Comparison of ENCODE assay signal across 9 cellular contexts in genomic region chr1:1069711-1070676, GRCh38. TPM values are rescaled to one million over a fixed set of nuclear protein-coding genes. Genes with fewer than 3 reads are reported as not detected.
A peak's percentile ranks its signal among the peaks of the same experiment; 100 is the strongest.
DNase-seq lines count a peak whose midpoint lies in the region; ATAC-seq and TF ChIP-seq lines count a peak whose summit lies in the region.
"Had no signal": no experiment of that assay in that cellular context is flagged by ENCODE, and none has a peak within 500 bp of the region (broad histone marks: within the 10 kb centered on the region; RNA-seq: fewer than 3 reads in every experiment).

No MANE protein-coding gene starts in this region.

- H3K4me1 Mint-ChIP-seq in activated naive CD8-positive, alpha-beta T cell (ENCODE audit: low read depth): peaks cover 8% of the 10 kb centered on the region
- H3K4me1 Mint-ChIP-seq in activated naive CD8-positive, alpha-beta T cell treated with anti-CD3 and anti-CD28 coated beads, Interleukin-2, amount 50 U/mL, for 24 hours: peaks cover 12% of the 10 kb centered on the region

- no peak overlapping the region for H3K27ac ChIP-seq in SK-N-SH (ENCODE audit: low read depth in 2 of 2, low read length in 1 of 2)
- H3K27ac ChIP-seq in upper lobe of right lung: no peak overlapping the region

- no peaks in the 10 kb centered on the region for H3K79me2 ChIP-seq in SK-N-SH (ENCODE audit: insufficient read depth)

- TF ChIP-seq CTCF in SK-N-SH (IDR thresholded peaks at IDR 0.05) (no peak), upper lobe of right lung (IDR thresholded peaks at IDR 0.05) (no peak)

- no peak for DNase-seq in activated naive CD8-positive, alpha-beta T cell treated with anti-CD3 and anti-CD28 coated beads, Interleukin-2, amount 50 U/mL, for 24 hours
- no peak for DNase-seq in SK-N-SH
- no peak for DNase-seq in upper lobe of right lung
- no peak for DNase-seq in NCI-H345 treated with DMSO at 0.1 percent for 48 hours (lab: John Stamatoyannopoulos, UW; ENCODE audit: unreplicated experiment)
- DNase-seq in NCI-H524 treated with DMSO at 0.1 percent for 48 hours (lab: John Stamatoyannopoulos, UW): no peak
- DNase-seq in midbrain (lab: John Stamatoyannopoulos, UW): no peak

- CTCF ChIA-PET in SK-N-SH (lab: Yijun Ruan, JAX): interaction anchor here (2.4 to 15.4 kb wide), 4 partner anchors 10 to 87 kb away, joined by 11 to 216 read pairs (median 14); partner anchors contain the start of gene PERM1

- H3K9me3 ChIP-seq in SK-N-SH: no peaks in the 10 kb centered on the region
- no peaks in the 10 kb centered on the region for H3K9me3 ChIP-seq in iPS-15b (ENCODE audit: control insufficient read depth, insufficient read depth, low read length)
- no peaks in the 10 kb centered on the region for H3K9me3 ChIP-seq in upper lobe of right lung

- H3K4me3 ChIP-seq in SK-N-SH (ENCODE audit: low read depth in 2 of 2, low read length in 1 of 2) (peak overlapping the region in 1 of 2 experiments; percentile 59; a peak in 2 of 4 replicates), iPS-15b (ENCODE audit: low read depth, low read length) (peak overlapping the region; percentile 88), upper lobe of right lung (peak overlapping the region; percentile 47)

- WGBS in SK-N-SH (ENCODE audit: low lambda C conversion rate): 52% methylated on average over 5 of the region's 40 CpGs

- TF ChIP-seq RAD21 in SK-N-SH (IDR thresholded peaks at IDR 0.05; ENCODE audit: low read length): no peak

- H3K27me3 ChIP-seq in SK-N-SH (ENCODE audit: insufficient read depth): peaks cover 20% of the 10 kb centered on the region; the same call in 1 of the 2 replicates
- peaks cover 11% of the 10 kb centered on the region for H3K27me3 ChIP-seq in iPS-15b (ENCODE audit: control insufficient read depth, insufficient read depth, low read length)
- peaks cover 34% of the 10 kb centered on the region for H3K27me3 ChIP-seq in upper lobe of right lung

- H3K27ac Mint-ChIP-seq in activated naive CD8-positive, alpha-beta T cell: no peak overlapping the region
- no peak overlapping the region for H3K27ac Mint-ChIP-seq in activated naive CD8-positive, alpha-beta T cell treated with anti-CD3 and anti-CD28 coated beads, Interleukin-2, amount 50 U/mL, for 24 hours

- H3K9me2 ChIP-seq in SK-N-SH: no peaks in the 10 kb centered on the region

- H3K9ac ChIP-seq in SK-N-SH (no peak overlapping the region), iPS-15b (ENCODE audit: low read depth, low read length) (no peak overlapping the region)

- no peaks in the 10 kb centered on the region for H3K36me3 Mint-ChIP-seq in activated naive CD8-positive, alpha-beta T cell
- no peaks in the 10 kb centered on the region for H3K36me3 Mint-ChIP-seq in activated naive CD8-positive, alpha-beta T cell treated with anti-CD3 and anti-CD28 coated beads, Interleukin-2, amount 50 U/mL, for 24 hours (ENCODE audit: low read depth)

- H3K4me1 ChIP-seq in SK-N-SH (ENCODE audit: control insufficient read depth in 1 of 2, insufficient read depth in 2 of 2, low read depth in 1 of 2, low read length in 1 of 2) (peaks cover 0 to 4% of the 10 kb centered on the region in 2 experiments; a peak in 1 of 4 replicates), iPS-15b (ENCODE audit: control insufficient read depth, insufficient read depth, low read length) (no peaks in the 10 kb centered on the region), upper lobe of right lung (peaks cover 6% of the 10 kb centered on the region)

- H3K27me3 Mint-ChIP-seq in activated naive CD8-positive, alpha-beta T cell: peaks cover 4% of the 10 kb centered on the region
- peaks cover 6% of the 10 kb centered on the region for H3K27me3 Mint-ChIP-seq in activated naive CD8-positive, alpha-beta T cell treated with anti-CD3 and anti-CD28 coated beads, Interleukin-2, amount 50 U/mL, for 24 hours

- H3K4me2 ChIP-seq in SK-N-SH: peak overlapping the region; percentile 60; the same call in 1 of the 2 replicates

- H3K36me3 ChIP-seq in SK-N-SH (replicated peaks in 1 of 2; ENCODE audit: control insufficient read depth in 1 of 2, insufficient read depth in 2 of 2, low read length in 1 of 2) (no peaks in the 10 kb centered on the region), iPS-15b (ENCODE audit: control insufficient read depth, insufficient read depth, low read length) (no peaks in the 10 kb centered on the region), upper lobe of right lung (no peaks in the 10 kb centered on the region)

- no peaks in the 10 kb centered on the region for H3K9me3 Mint-ChIP-seq in activated naive CD8-positive, alpha-beta T cell (ENCODE audit: low read depth)
- no peaks in the 10 kb centered on the region for H3K9me3 Mint-ChIP-seq in activated naive CD8-positive, alpha-beta T cell treated with anti-CD3 and anti-CD28 coated beads, Interleukin-2, amount 50 U/mL, for 24 hours

- TF ChIP-seq EP300 in SK-N-SH (IDR thresholded peaks at IDR 0.05; ENCODE audit: borderline replicate concordance in 1 of 2, low read depth in 1 of 2, low read length in 1 of 2): no peak

- peaks cover 9% of the 10 kb centered on the region for H3F3A ChIP-seq in SK-N-SH (replicated peaks; ENCODE audit: insufficient read depth)

- peak overlapping the region; percentile 23 for H3K4me3 Mint-ChIP-seq in activated naive CD8-positive, alpha-beta T cell
- no peak overlapping the region for H3K4me3 Mint-ChIP-seq in activated naive CD8-positive, alpha-beta T cell treated with anti-CD3 and anti-CD28 coated beads, Interleukin-2, amount 50 U/mL, for 24 hours

- no peak overlapping the region for H2AFZ ChIP-seq in SK-N-SH (ENCODE audit: low read depth)

- no peak for ATAC-seq in activated naive CD8-positive, alpha-beta T cell treated with anti-CD3 and anti-CD28 coated beads, Interleukin-2, amount 50 U/mL, for 24 hours
- no peak for ATAC-seq in upper lobe of right lung

- intact Hi-C loops in upper lobe of right lung (cut with DNase I): loop anchor here (10.0 kb wide), 1 partner anchor 85 kb away; the partner anchor contains the start of gene PERM1

- H4K20me1 ChIP-seq in SK-N-SH (ENCODE audit: insufficient read depth): no peaks in the 10 kb centered on the region

- POLR2A ChIA-PET in SK-N-SH (lab: Yijun Ruan, JAX): interaction anchor here (0.6 to 1.0 kb wide), 2 partner anchors 9 to 465 kb away, joined by 3 read pairs; no protein-coding TSS in a partner anchor

TF ChIP-seq in SK-N-SH, 30 proteins besides CTCF, POLR2A, EP300 and RAD21:
- no peak for TF ChIP-seq PBX3 (IDR thresholded peaks at IDR 0.05)
- TF ChIP-seq, protein P1, sequence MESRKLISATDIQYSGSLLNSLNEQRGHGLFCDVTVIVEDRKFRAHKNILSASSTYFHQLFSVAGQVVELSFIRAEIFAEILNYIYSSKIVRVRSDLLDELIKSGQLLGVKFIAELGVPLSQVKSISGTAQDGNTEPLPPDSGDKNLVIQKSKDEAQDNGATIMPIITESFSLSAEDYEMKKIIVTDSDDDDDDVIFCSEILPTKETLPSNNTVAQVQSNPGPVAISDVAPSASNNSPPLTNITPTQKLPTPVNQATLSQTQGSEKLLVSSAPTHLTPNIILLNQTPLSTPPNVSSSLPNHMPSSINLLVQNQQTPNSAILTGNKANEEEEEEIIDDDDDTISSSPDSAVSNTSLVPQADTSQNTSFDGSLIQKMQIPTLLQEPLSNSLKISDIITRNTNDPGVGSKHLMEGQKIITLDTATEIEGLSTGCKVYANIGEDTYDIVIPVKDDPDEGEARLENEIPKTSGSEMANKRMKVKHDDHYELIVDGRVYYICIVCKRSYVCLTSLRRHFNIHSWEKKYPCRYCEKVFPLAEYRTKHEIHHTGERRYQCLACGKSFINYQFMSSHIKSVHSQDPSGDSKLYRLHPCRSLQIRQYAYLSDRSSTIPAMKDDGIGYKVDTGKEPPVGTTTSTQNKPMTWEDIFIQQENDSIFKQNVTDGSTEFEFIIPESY (IDR thresholded peaks at IDR 0.05; ENCODE audit: borderline replicate concordance, low read depth): no peak
- TF ChIP-seq MEF2A (IDR thresholded peaks at IDR 0.05; ENCODE audit: borderline replicate concordance, low read depth): no peak

RNA-seq across cellular contexts. Expression of gene RNF223, which starts 4.1 kb away (rescaled TPM):
- not detected in 2 replicates for polyA plus RNA-seq in SK-N-SH (2012; rRNA removed)
- not detected in 2 replicates for polyA plus RNA-seq in SK-N-SH (2012; cell fraction: cytosol; rRNA removed)
- 0.04 TPM in 1 of 2 replicates, not detected in the other for polyA plus RNA-seq in SK-N-SH (2012; cell fraction: nucleus; rRNA removed)
- 0.55 TPM for total RNA-seq in upper lobe of right lung
- polyA plus RNA-seq: liver had no signal

RNA-seq across cellular contexts. Expression of gene C1orf159, which starts 45.9 kb away (rescaled TPM):
- polyA plus RNA-seq in SK-N-SH (2012; rRNA removed): 10.1 and 10.2 TPM in 2 replicates
- polyA plus RNA-seq in SK-N-SH (2012; cell fraction: cytosol; rRNA removed): 3.0 and 4.9 TPM in 2 replicates
- polyA plus RNA-seq in SK-N-SH (2012; cell fraction: nucleus; rRNA removed): 57.7 and 66.0 TPM in 2 replicates
- total RNA-seq in upper lobe of right lung: 9.7 TPM

RNA-seq across cellular contexts. Expression of gene AGRN, which starts 50.1 kb away (rescaled TPM):
- polyA plus RNA-seq in SK-N-SH (2012; rRNA removed): 24.0 and 31.6 TPM in 2 replicates
- 12.6 and 21.4 TPM in 2 replicates for polyA plus RNA-seq in SK-N-SH (2012; cell fraction: cytosol; rRNA removed)
- polyA plus RNA-seq in SK-N-SH (2012; cell fraction: nucleus; rRNA removed): 141 and 187 TPM in 2 replicates
- total RNA-seq in upper lobe of right lung: 135 TPM

RNA-seq across cellular contexts. Expression of gene ISG15, which starts 56.7 kb away (rescaled TPM):
- 22.9 and 28.6 TPM in 2 replicates for polyA plus RNA-seq in SK-N-SH (2012; rRNA removed)
- polyA plus RNA-seq in SK-N-SH (2012; cell fraction: cytosol; rRNA removed): 14.3 and 16.1 TPM in 2 replicates
- polyA plus RNA-seq in SK-N-SH (2012; cell fraction: nucleus; rRNA removed): 15.0 and 31.2 TPM in 2 replicates
- total RNA-seq in upper lobe of right lung: 93.6 TPM
